ENCODE assay signal across 11 cellular contexts in the genomic region with DNA sequence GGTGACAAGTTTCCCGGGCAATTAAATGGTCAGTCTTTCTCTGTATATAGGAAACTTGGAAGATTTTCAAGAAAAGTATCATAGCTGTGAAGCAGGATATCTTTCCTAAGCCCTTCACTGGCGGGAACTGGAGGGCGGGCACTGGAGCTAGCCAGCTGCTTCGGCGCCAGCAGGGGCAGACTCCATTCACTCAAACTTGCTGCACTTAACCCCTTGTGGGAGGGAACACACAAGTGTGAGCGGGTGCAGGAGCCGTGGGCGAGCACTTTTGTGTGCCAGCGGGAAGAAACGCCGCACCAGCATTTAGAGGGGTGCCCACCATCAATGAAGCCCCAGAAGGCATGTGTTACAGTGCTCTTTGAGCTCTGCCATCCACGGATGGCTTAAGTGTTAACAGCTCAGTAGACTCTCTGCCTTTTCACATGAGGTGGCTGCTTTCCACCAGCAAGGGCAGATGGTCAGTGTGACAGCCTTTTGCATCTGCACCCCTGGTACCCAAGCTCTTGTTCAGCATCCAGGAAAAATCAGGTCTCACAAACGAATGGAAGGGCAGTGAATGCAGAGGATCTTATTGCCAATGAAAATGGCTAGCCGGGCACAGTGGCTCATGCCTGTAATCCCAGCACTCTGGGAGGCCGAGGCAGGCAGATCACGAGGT.
DNase-seq lines count a peak whose midpoint lies in the region; ATAC-seq and TF ChIP-seq lines count a peak whose summit lies in the region.
"Had no signal": no experiment of that assay in that cellular context is flagged by ENCODE, and none has a peak within 500 bp of the region (broad histone marks: within the 10 kb centered on the region; RNA-seq: fewer than 3 reads in every experiment).

No MANE protein-coding gene starts in this region.

- peak overlapping the region in 2 of 4 donors; percentile 5 to 52 for H3K27ac ChIP-seq in gastroesophageal sphincter
- H3K27ac ChIP-seq: epithelial cell of prostate had no signal

- H3K27me3 ChIP-seq in gastroesophageal sphincter, result peaks cover 14% of the 10 kb centered on the region

- no peaks in the 10 kb centered on the region for H3K36me3 Mint-ChIP-seq in progenitor cell of endocrine pancreas (ENCODE audit: insufficient read depth)
- H3K36me3 Mint-ChIP-seq in T-cell, result no peaks in the 10 kb centered on the region
- peaks cover 0 to 3% (median 0%) of the 10 kb centered on the region in 3 donors for H3K36me3 Mint-ChIP-seq in naive thymus-derived CD8-positive, alpha-beta T cell

- POLR2A ChIA-PET in T-cell (lab: Charles Lee), result interaction anchor here in 1 of 2 donors (0.6 kb wide), 1 partner anchor 8 kb away, joined by 3 read pairs; no protein-coding TSS in a partner anchor
- POLR2A ChIA-PET in naive thymus-derived CD8-positive, alpha-beta T cell (lab: Charles Lee), result no interaction called here

- H3K4me3 ChIP-seq in gastroesophageal sphincter, result peak overlapping the region in 1 of 2 donors; percentile 1

- peaks cover 0 to 9% (median 0%) of the 10 kb centered on the region in 3 donors for H3K9me3 ChIP-seq in gastroesophageal sphincter

- H3K36me3 ChIP-seq in gastroesophageal sphincter, result no peaks in the 10 kb centered on the region

- WGBS in gastroesophageal sphincter (ENCODE audit: low coverage in 1 of 2), 2 donors, result 0 to 15% methylated on average over 1 to 15 of the region's 16 CpGs

- no peak for TF ChIP-seq POLR2A in gastroesophageal sphincter (IDR thresholded peaks at IDR 0.05)

- no peak overlapping the region for H3K27ac Mint-ChIP-seq in progenitor cell of endocrine pancreas
- no peak overlapping the region for H3K27ac Mint-ChIP-seq in T-cell
- no peak overlapping the region for H3K27ac Mint-ChIP-seq in naive thymus-derived CD8-positive, alpha-beta T cell

- TF ChIP-seq EP300 in gastroesophageal sphincter (IDR thresholded peaks at IDR 0.05), result no peak

- TF ChIP-seq CTCF in gastroesophageal sphincter (IDR thresholded peaks at IDR 0.05) (peak in 1 of 4 experiments; percentile 25), progenitor cell of endocrine pancreas (IDR thresholded peaks at IDR 0.05; ENCODE audit: unreplicated experiment) (peak; percentile 17)

- peak; percentile 52 for DNase-seq in GM03348 (ENCODE audit: low spot score)
- peak; percentile 18 for DNase-seq in NCI-H82 treated with DMSO at 0.1 percent for 48 hours (lab: John Stamatoyannopoulos, UW; ENCODE audit: unreplicated experiment)
- no peak for DNase-seq in progenitor cell of endocrine pancreas (ENCODE audit: low spot score, unreplicated experiment)
- DNase-seq in T-cell, result no peak
- no peak for DNase-seq in naive thymus-derived CD8-positive, alpha-beta T cell
- no peak for DNase-seq in T-helper 1 cell
- DNase-seq: NCI-H1105, T-helper 2 cell had no signal

- no peaks in the 10 kb centered on the region for H3K9me3 Mint-ChIP-seq in progenitor cell of endocrine pancreas (ENCODE audit: low read depth)
- peaks cover 0 to 5% (median 0%) of the 10 kb centered on the region in 3 donors for H3K9me3 Mint-ChIP-seq in T-cell
- H3K9me3 Mint-ChIP-seq in naive thymus-derived CD8-positive, alpha-beta T cell, result peaks cover 0 to 12% (median 2%) of the 10 kb centered on the region in 9 donors

- peaks cover 4% of the 10 kb centered on the region for H3K4me1 Mint-ChIP-seq in progenitor cell of endocrine pancreas (ENCODE audit: low read depth)
- H3K4me1 Mint-ChIP-seq in T-cell, result no peaks in the 10 kb centered on the region
- H3K4me1 Mint-ChIP-seq in naive thymus-derived CD8-positive, alpha-beta T cell, result peaks cover 0 to 4% (median 0%) of the 10 kb centered on the region in 4 donors

- peaks cover 0 to 20% (median 11%) of the 10 kb centered on the region in 3 donors for H3K4me1 ChIP-seq in gastroesophageal sphincter

- H3K4me3 Mint-ChIP-seq in progenitor cell of endocrine pancreas (ENCODE audit: low read depth) (no peak overlapping the region), T-cell (no peak overlapping the region)
- H3K4me3 Mint-ChIP-seq in naive thymus-derived CD8-positive, alpha-beta T cell, result no peak overlapping the region

- CTCF ChIA-PET in T-cell (lab: Charles Lee), result no interaction called here

- ATAC-seq in gastroesophageal sphincter (peak; percentile 48), T-cell (replicated peaks in 1 of 4) (no peak), GM19328 (IDR thresholded peaks at IDR 0.05; ENCODE audit: unreplicated experiment) (no peak)
- no peak for ATAC-seq in naive thymus-derived CD8-positive, alpha-beta T cell

- H3K27me3 Mint-ChIP-seq in progenitor cell of endocrine pancreas (peaks cover 33% of the 10 kb centered on the region), T-cell (peaks cover 12 to 16% of the 10 kb centered on the region in 2 donors)
- peaks cover 5 to 30% (median 18%) of the 10 kb centered on the region in 5 donors for H3K27me3 Mint-ChIP-seq in naive thymus-derived CD8-positive, alpha-beta T cell

Comparison
In these comparisons a context has a peak if more than half of its experiments do, and no peak if none do; other contexts are left out.
1. DNase-seq: peak in GM03348 (single experiment) and NCI-H82 treated with DMSO at 0.1 percent for 48 hours (single experiment); none in progenitor cell of endocrine pancreas (single experiment), T-cell (0 of 34), naive thymus-derived CD8-positive, alpha-beta T cell (0 of 10) and T-helper 1 cell (0 of 5).